In genomic region chr14:23028800-23029199, GRCh38 we compare ENCODE assay signal across 12 cellular contexts. TPM values are rescaled to one million over a fixed set of nuclear protein-coding genes. Genes with fewer than 3 reads are reported as not detected.
DNase-seq lines count a peak whose midpoint lies in the region; ATAC-seq lines count a peak whose summit lies in the region.
"Had no signal": no experiment of that assay in that cellular context is flagged by ENCODE, and none has a peak within 500 bp of the region (broad histone marks: within the 10 kb centered on the region; RNA-seq: fewer than 3 reads in every experiment).

No MANE protein-coding gene starts in this region.

- H3K9ac ChIP-seq in Karpas-422 (ENCODE audit: low read length): no peak overlapping the region

- H3K9me3 Mint-ChIP-seq in activated naive CD8-positive, alpha-beta T cell treated with anti-CD3 and anti-CD28 coated beads for 36 hours: no peaks in the 10 kb centered on the region

- H3K27me3 ChIP-seq in thymus (ENCODE audit: control insufficient read depth, insufficient read depth) (no peaks in the 10 kb centered on the region), Karpas-422 (ENCODE audit: low read length) (no peaks in the 10 kb centered on the region)
- H3K27me3 ChIP-seq: tibial nerve had no signal

- H3K36me3 ChIP-seq in thymus (ENCODE audit: control insufficient read depth, insufficient read depth) (peaks cover 39% of the 10 kb centered on the region), Karpas-422 (ENCODE audit: insufficient read depth, low read length) (peaks cover 34% of the 10 kb centered on the region)

- H3K36me3 Mint-ChIP-seq in activated naive CD8-positive, alpha-beta T cell treated with anti-CD3 and anti-CD28 coated beads for 36 hours: peaks cover 60% of the 10 kb centered on the region

- H3K4me1 ChIP-seq in thymus (ENCODE audit: control insufficient read depth, insufficient read depth, low read length): peaks cover 8% of the 10 kb centered on the region
- H3K4me1 ChIP-seq in Karpas-422 (ENCODE audit: low read length): peaks cover 6% of the 10 kb centered on the region

- H3K27ac Mint-ChIP-seq in activated naive CD8-positive, alpha-beta T cell treated with anti-CD3 and anti-CD28 coated beads for 36 hours: peak overlapping the region; percentile 60

- no peaks in the 10 kb centered on the region for H3K9me2 ChIP-seq in Karpas-422 (replicated peaks; ENCODE audit: insufficient read depth, low read length)

- ATAC-seq in GM21786 (IDR thresholded peaks at IDR 0.05; ENCODE audit: unreplicated experiment): no peak

- DNase-seq in stimulated activated CD4-positive, alpha-beta T cell treated with anti-CD3 and anti-CD28 coated beads, Interleukin-15, amount 100 ng/mL, for 24 hours: peak; percentile 33
- DNase-seq in stimulated activated CD4-positive, alpha-beta T cell treated with anti-CD3 and anti-CD28 coated beads, Interleukin-12 subunit alpha, Interleukin-12 subunit beta, amount 100 ng/mL, for 4 hours: no peak
- no peak for DNase-seq in activated naive CD8-positive, alpha-beta T cell treated with anti-CD3 and anti-CD28 coated beads for 36 hours
- no peak for DNase-seq in Karpas-422

- no peak overlapping the region for H3K4me3 ChIP-seq in thymus (ENCODE audit: low read length)
- H3K4me3 ChIP-seq in Karpas-422 (ENCODE audit: low read length): no peak overlapping the region
- H3K4me3 ChIP-seq: tibial nerve had no signal

- H3K4me2 ChIP-seq in Karpas-422 (ENCODE audit: low read depth, low read length, poor library complexity, severe bottlenecking): no peak overlapping the region

- H3K27ac ChIP-seq in thymus (ENCODE audit: low read depth): peak overlapping the region; percentile 62
- no peak overlapping the region for H3K27ac ChIP-seq in Karpas-422 (ENCODE audit: low read length)
- H3K27ac ChIP-seq: tibial nerve had no signal

- no peaks in the 10 kb centered on the region for H4K20me1 ChIP-seq in Karpas-422 (ENCODE audit: insufficient read depth, low read depth, low read length)

- H3K9me3 ChIP-seq in thymus (ENCODE audit: control insufficient read depth) (no peaks in the 10 kb centered on the region), Karpas-422 (ENCODE audit: low read length) (no peaks in the 10 kb centered on the region)
- H3K9me3 ChIP-seq: tibial nerve had no signal

- 63% methylated on average over 2 of the region's 2 CpGs for WGBS in thymus

- H2AFZ ChIP-seq in Karpas-422 (ENCODE audit: low read length): no peak overlapping the region

- H3K4me1 Mint-ChIP-seq in activated naive CD8-positive, alpha-beta T cell treated with anti-CD3 and anti-CD28 coated beads for 36 hours: peaks cover 56% of the 10 kb centered on the region

- H3K79me2 ChIP-seq in Karpas-422 (ENCODE audit: low read length): peaks cover 17% of the 10 kb centered on the region

- H3K4me3 Mint-ChIP-seq in activated naive CD8-positive, alpha-beta T cell treated with anti-CD3 and anti-CD28 coated beads for 36 hours: peak overlapping the region; percentile 12

- no peaks in the 10 kb centered on the region for H3K27me3 Mint-ChIP-seq in activated naive CD8-positive, alpha-beta T cell treated with anti-CD3 and anti-CD28 coated beads for 36 hours

RNA-seq across cellular contexts. Expression of gene PSMB5, which starts 5.9 kb away (rescaled TPM):
- 100 to 1,000 TPM; 162 to 164 TPM for total RNA-seq in activated naive CD8-positive, alpha-beta T cell treated with anti-CD3 and anti-CD28 coated beads for 36 hours
- 71.0 TPM for polyA plus RNA-seq in thymus
- 65.4 and 67.1 TPM in 2 replicates for total RNA-seq in Karpas-422 (2014; rRNA removed; shearing (Covaris generic); ENCODE audit: low replicate concordance)

RNA-seq across cellular contexts. Expression of gene PSMB11, which starts 13.2 kb away (rescaled TPM):
- not detected for total RNA-seq in activated naive CD8-positive, alpha-beta T cell treated with anti-CD3 and anti-CD28 coated beads for 36 hours
- polyA plus RNA-seq in thymus: 0.62 TPM
- not detected in 2 replicates for total RNA-seq in Karpas-422 (2014; rRNA removed; shearing (Covaris generic); ENCODE audit: low replicate concordance)
- total RNA-seq: cerebellum, LHCN-M2, mononuclear cell, OCI-LY7, tibial nerve had no signal
- polyA plus RNA-seq: fibroblast of lung had no signal

RNA-seq across cellular contexts. Expression of gene C14orf93, which starts 18.9 kb away (rescaled TPM):
- total RNA-seq in activated naive CD8-positive, alpha-beta T cell treated with anti-CD3 and anti-CD28 coated beads for 36 hours: 10 to 100 TPM; 10.5 to 11.1 TPM
- polyA plus RNA-seq in thymus: 17.5 TPM
- total RNA-seq in Karpas-422 (2014; rRNA removed; shearing (Covaris generic); ENCODE audit: low replicate concordance): 21.6 and 43.2 TPM in 2 replicates

RNA-seq across cellular contexts. Expression of gene CDH24, which starts 28.5 kb away (rescaled TPM):
- total RNA-seq in activated naive CD8-positive, alpha-beta T cell treated with anti-CD3 and anti-CD28 coated beads for 36 hours: under 1 TPM; 0.49 to 0.52 TPM
- 7.0 TPM for polyA plus RNA-seq in thymus
- 0.34 and 1.0 TPM in 2 replicates for total RNA-seq in Karpas-422 (2014; rRNA removed; shearing (Covaris generic); ENCODE audit: low replicate concordance)

RNA-seq across cellular contexts. Expression of gene AJUBA, which starts 46.4 kb away (rescaled TPM):
- 1 to 10 TPM in 1 of 2 experiments, under 1 TPM in 1; 0.90 to 1.0 TPM for total RNA-seq in activated naive CD8-positive, alpha-beta T cell treated with anti-CD3 and anti-CD28 coated beads for 36 hours
- 22.4 TPM for polyA plus RNA-seq in thymus
- total RNA-seq in Karpas-422 (2014; rRNA removed; shearing (Covaris generic); ENCODE audit: low replicate concordance): not detected in 2 replicates
